8 cellular contexts compared by ENCODE assay signal in the genomic region with DNA sequence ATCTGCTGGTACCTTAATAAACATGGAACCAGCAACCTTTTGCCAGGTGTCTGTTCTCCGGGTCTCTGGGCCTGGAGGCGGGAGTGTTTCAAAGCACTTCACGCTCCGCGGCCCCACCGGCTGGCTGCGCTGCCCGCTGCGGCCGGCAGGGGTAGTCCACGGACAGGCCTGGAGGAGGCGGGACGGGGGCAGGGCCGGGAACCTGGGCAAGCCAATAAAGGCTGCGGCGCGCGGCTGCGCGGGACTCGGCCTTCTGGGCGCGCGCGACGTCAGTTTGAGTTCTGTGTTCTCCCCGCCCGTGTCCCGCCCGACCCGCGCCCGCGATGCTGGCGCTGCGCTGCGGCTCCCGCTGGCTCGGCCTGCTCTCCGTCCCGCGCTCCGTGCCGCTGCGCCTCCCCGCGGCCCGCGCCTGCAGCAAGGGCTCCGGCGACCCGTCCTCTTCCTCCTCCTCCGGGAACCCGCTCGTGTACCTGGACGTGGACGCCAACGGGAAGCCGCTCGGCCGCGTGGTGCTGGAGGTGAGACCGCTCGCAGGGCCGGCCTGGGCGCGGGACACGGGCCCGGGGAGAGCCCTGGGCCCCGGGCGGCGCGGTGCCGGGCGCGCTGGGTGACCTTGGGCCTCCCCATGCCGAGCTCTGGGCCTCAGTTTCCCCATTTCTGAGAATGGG. TPM values are rescaled to one million over a fixed set of nuclear protein-coding genes. Genes with fewer than 3 reads are reported as not detected.
DNase-seq lines count a peak whose midpoint lies in the region; ATAC-seq and TF ChIP-seq lines count a peak whose summit lies in the region.

A gene (plus strand): TSS at position 244 of the 668 bp plus-strand sequence. CDS start 80 bp downstream, at position 324.

- H3K36me3 Mint-ChIP-seq in activated CD4-positive, alpha-beta memory T cell treated with anti-CD3 and anti-CD28 coated beads for 36 hours = peaks cover 39% of the 10 kb centered on the region

- CTCF ChIA-PET in activated CD4-positive, alpha-beta memory T cell treated with anti-CD3 and anti-CD28 coated beads for 36 hours (lab: Charles Lee) = interaction anchor here (0.6 to 6.5 kb wide), 13 partner anchors 12 to 166 kb away, joined by 3 to 36 read pairs (median 5); no protein-coding TSS in a partner anchor

- POLR2A ChIA-PET in activated CD4-positive, alpha-beta memory T cell treated with anti-CD3 and anti-CD28 coated beads for 36 hours (lab: Charles Lee) = interaction anchor here (0.9 to 4.2 kb wide), 13 partner anchors 9 to 99 kb away, joined by 3 to 23 read pairs (median 4); no protein-coding TSS in a partner anchor

- intact Hi-C loops in activated CD4-positive, alpha-beta memory T cell treated with anti-CD3 and anti-CD28 coated beads for 36 hours (cut with micrococcal nuclease) = loop anchor here (1.0 to 10.0 kb wide), 7 partner anchors 16 to 857 kb away; a partner anchor contains a TSS
- intact Hi-C loops in right lobe of liver (cut with DNase I) = no loop called here

- H3K27ac Mint-ChIP-seq in activated CD4-positive, alpha-beta memory T cell treated with anti-CD3 and anti-CD28 coated beads for 36 hours = peak within 1 kb of the TSS; percentile 92

- peak within 1 kb of the TSS; percentile 83 to 96 (median 93) for H3K27ac ChIP-seq in right lobe of liver

- H3K4me1 Mint-ChIP-seq in activated CD4-positive, alpha-beta memory T cell treated with anti-CD3 and anti-CD28 coated beads for 36 hours (ENCODE audit: low read depth) = peaks cover 26% of the 10 kb centered on the region

- peak within 1 kb of the TSS; percentile 86 for H3K4me3 Mint-ChIP-seq in activated CD4-positive, alpha-beta memory T cell treated with anti-CD3 and anti-CD28 coated beads for 36 hours

- H3K36me3 ChIP-seq in right lobe of liver = peaks cover 0 to 33% (median 23%) of the 10 kb centered on the region in 4 donors

- TF ChIP-seq POLR2A in right lobe of liver (IDR thresholded peaks at IDR 0.05) = peak; percentile 96

- H3K27me3 Mint-ChIP-seq in activated CD4-positive, alpha-beta memory T cell treated with anti-CD3 and anti-CD28 coated beads for 36 hours = no peaks in the 10 kb centered on the region

- peak; percentile 90 to 99 (median 98) for TF ChIP-seq CTCF in right lobe of liver (IDR thresholded peaks at IDR 0.05)

- H3K27me3 ChIP-seq in right lobe of liver = no peaks in the 10 kb centered on the region

- peaks cover 0 to 40% (median 22%) of the 10 kb centered on the region in 4 donors for H3K4me1 ChIP-seq in right lobe of liver

- H3K4me3 ChIP-seq in right lobe of liver = peak within 1 kb of the TSS; percentile 76 to 99 (median 82)

- H3K9me3 ChIP-seq in right lobe of liver = no peaks in the 10 kb centered on the region

- H3K9me3 Mint-ChIP-seq in activated CD4-positive, alpha-beta memory T cell treated with anti-CD3 and anti-CD28 coated beads for 36 hours = no peaks in the 10 kb centered on the region

- 1% methylated on average over 25 of the region's 77 CpGs for WGBS in right lobe of liver (ENCODE audit: insufficient coverage, low coverage, low lambda C conversion rate, missing lambda C conversion rate)

- ATAC-seq in GM19324 (IDR thresholded peaks at IDR 0.05; ENCODE audit: low FRiP score, unreplicated experiment) = peak; percentile 76
- ATAC-seq in HG03460 (IDR thresholded peaks at IDR 0.05; ENCODE audit: unreplicated experiment) = peak; percentile 77
- peak; percentile 84 to 91 (median 86) for ATAC-seq in right lobe of liver

- DNase-seq in CD1c-positive myeloid dendritic cell (ENCODE audit: extremely low spot score) (peak; percentile 97), NCI-H748 (lab: John Stamatoyannopoulos, UW; ENCODE audit: unreplicated experiment) (peak; percentile 88), dermis microvascular lymphatic vessel endothelial cell (ENCODE audit: low read depth in 2 of 2) (peak; percentile 76 to 95), right lobe of liver (peak; percentile 96 to 97 (median 96))
- DNase-seq in activated CD4-positive, alpha-beta memory T cell treated with anti-CD3 and anti-CD28 coated beads for 36 hours = peak; percentile 95
- peak; percentile 93 for DNase-seq in stimulated activated CD4-positive, alpha-beta T cell treated with anti-CD3 and anti-CD28 coated beads, Interleukin-4, amount 100 ng/mL, for 24 hours

RNA-seq across cellular contexts. Expression of the gene that starts here (rescaled TPM):
- total RNA-seq in activated CD4-positive, alpha-beta memory T cell treated with anti-CD3 and anti-CD28 coated beads for 36 hours = 10 to 100 TPM; 87.2 to 94.0 TPM
- total RNA-seq in dermis microvascular lymphatic vessel endothelial cell = 12.7 and 22.1 TPM in 2 replicates
- 100 to 1,000 TPM in 1 of 6 experiments, 10 to 100 TPM in 5; 53.7 to 106 (median 90.1) TPM for total RNA-seq in right lobe of liver

Comparison
In these comparisons a context has a peak if more than half of its experiments do, and no peak if none do; other contexts are left out.
1. Peak in every context shown above with its lines: DNase-seq, ATAC-seq, H3K4me3 ChIP-seq and H3K27ac ChIP-seq.